In the genomic region with DNA sequence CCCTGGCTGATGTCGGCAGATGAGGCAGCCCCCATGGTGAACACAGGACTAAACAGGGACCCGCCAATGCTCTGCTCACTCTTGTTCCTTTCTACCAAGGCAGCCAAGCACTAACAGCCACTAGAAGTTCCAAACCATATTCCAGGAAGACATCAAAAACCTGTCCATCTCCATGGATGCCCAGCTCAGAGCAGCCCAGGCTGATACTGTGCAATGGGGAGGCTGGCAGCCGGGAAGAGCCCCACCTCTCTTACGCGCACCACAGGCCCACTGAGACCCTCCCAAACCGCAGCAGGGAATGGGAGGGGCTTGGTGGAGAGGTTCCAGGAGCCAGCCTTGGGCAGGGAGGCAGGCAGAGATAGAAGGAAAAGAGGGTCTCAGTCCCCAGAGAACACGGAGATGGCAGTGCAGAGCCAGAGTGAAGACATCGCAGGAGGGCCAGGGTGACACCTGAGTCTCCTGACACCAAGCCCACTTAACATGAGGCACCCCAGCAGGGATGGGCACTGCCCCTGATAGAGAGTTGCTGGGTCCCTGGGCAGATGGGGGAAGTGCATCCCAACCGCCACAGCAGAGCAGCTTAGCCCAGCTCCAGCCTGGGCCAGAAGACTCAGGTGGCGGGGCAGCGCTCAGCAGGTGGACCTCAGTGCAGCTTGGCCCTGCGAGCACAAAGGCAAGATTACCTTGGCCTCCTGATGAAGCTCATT, we compare ENCODE assay signal across 8 cellular contexts. TPM values are rescaled to one million over a fixed set of nuclear protein-coding genes. Genes with fewer than 3 reads are reported as not detected.
A peak's percentile ranks its signal among the peaks of the same experiment; 100 is the strongest.
DNase-seq lines count a peak whose midpoint lies in the region; ATAC-seq and TF ChIP-seq lines count a peak whose summit lies in the region.

No MANE protein-coding gene starts in this region.

- peaks cover 0 to 39% of the 10 kb centered on the region in 2 donors for H3K4me1 ChIP-seq in right atrium auricular region
- H3K4me1 ChIP-seq in spleen: peaks cover 30 to 91% (median 86%) of the 10 kb centered on the region in 6 donors

- TF ChIP-seq POLR2A in spleen (IDR thresholded peaks at IDR 0.05): no peak

- CTCF ChIA-PET in activated CD4-positive, alpha-beta memory T cell treated with anti-CD3 and anti-CD28 coated beads for 36 hours (lab: Charles Lee): interaction anchor here (0.6 kb wide), 1 partner anchor 251 kb away, joined by 5 read pairs; no protein-coding TSS in a partner anchor
- CTCF ChIA-PET in activated CD4-positive, alpha-beta memory T cell treated with anti-CD3 and anti-CD28 coated beads, Interleukin-2, amount 10 ng/mL, durations not matched to agents 7 days and 5 days (lab: Charles Lee): no interaction called here
- CTCF ChIA-PET in WTC11 (lab: Charles Lee): interaction anchor here (0.6 to 2.2 kb wide), 5 partner anchors 9 to 81 kb away, joined by 4 to 6 read pairs (median 5); no protein-coding TSS in a partner anchor

- H3K27me3 Mint-ChIP-seq in activated CD4-positive, alpha-beta memory T cell treated with anti-CD3 and anti-CD28 coated beads for 36 hours: no peaks in the 10 kb centered on the region
- H3K27me3 Mint-ChIP-seq in activated CD4-positive, alpha-beta memory T cell treated with anti-CD3 and anti-CD28 coated beads, Interleukin-2, amount 10 ng/mL, durations not matched to agents 7 days and 5 days: peaks cover 5% of the 10 kb centered on the region
- peaks cover 6% of the 10 kb centered on the region for H3K27me3 Mint-ChIP-seq in WTC11 (ENCODE audit: low read depth)

- POLR2A ChIA-PET in activated CD4-positive, alpha-beta memory T cell treated with anti-CD3 and anti-CD28 coated beads for 36 hours (lab: Charles Lee): no interaction called here
- POLR2A ChIA-PET in activated CD4-positive, alpha-beta memory T cell treated with anti-CD3 and anti-CD28 coated beads, Interleukin-2, amount 10 ng/mL, durations not matched to agents 7 days and 5 days (lab: Charles Lee): no interaction called here
- POLR2A ChIA-PET in WTC11 (lab: Charles Lee): no interaction called here

- peaks cover 37% of the 10 kb centered on the region for H3K4me1 Mint-ChIP-seq in activated CD4-positive, alpha-beta memory T cell treated with anti-CD3 and anti-CD28 coated beads for 36 hours (ENCODE audit: low read depth)
- H3K4me1 Mint-ChIP-seq in activated CD4-positive, alpha-beta memory T cell treated with anti-CD3 and anti-CD28 coated beads, Interleukin-2, amount 10 ng/mL, durations not matched to agents 7 days and 5 days: peaks cover 13% of the 10 kb centered on the region
- H3K4me1 Mint-ChIP-seq in WTC11: peaks cover 41% of the 10 kb centered on the region

- no peak overlapping the region for H3K4me3 Mint-ChIP-seq in activated CD4-positive, alpha-beta memory T cell treated with anti-CD3 and anti-CD28 coated beads for 36 hours
- no peak overlapping the region for H3K4me3 Mint-ChIP-seq in activated CD4-positive, alpha-beta memory T cell treated with anti-CD3 and anti-CD28 coated beads, Interleukin-2, amount 10 ng/mL, durations not matched to agents 7 days and 5 days
- H3K4me3 Mint-ChIP-seq in WTC11: peak overlapping the region; percentile 51

- H3K36me3 ChIP-seq in right atrium auricular region (no peaks in the 10 kb centered on the region), spleen (peaks cover 0 to 29% (median 0%) of the 10 kb centered on the region in 6 donors)

- peak; percentile 6 for DNase-seq in activated CD4-positive, alpha-beta memory T cell treated with anti-CD3 and anti-CD28 coated beads for 36 hours
- no peak for DNase-seq in activated CD4-positive, alpha-beta memory T cell treated with anti-CD3 and anti-CD28 coated beads, Interleukin-2, amount 10 ng/mL, durations not matched to agents 7 days and 5 days
- DNase-seq in WTC11 (ENCODE audit: low spot score): no peak
- peak; percentile 48 for DNase-seq in right atrium auricular region (ENCODE audit: low spot score)
- no peak for DNase-seq in spleen
- no peak for DNase-seq in NCI-H774 (lab: John Stamatoyannopoulos, UW)
- DNase-seq in NCI-H2107 (lab: John Stamatoyannopoulos, UW): no peak
- no peak for DNase-seq in NAMALWA (ENCODE audit: low spot score)

- H3K27ac ChIP-seq in right atrium auricular region: no peak overlapping the region
- H3K27ac ChIP-seq in spleen: peak overlapping the region in 4 of 8 donors; percentile 2 to 70 (median 11)

- TF ChIP-seq CTCF in WTC11 (IDR thresholded peaks at IDR 0.05) (no peak), right atrium auricular region (IDR thresholded peaks at IDR 0.05) (no peak), spleen (IDR thresholded peaks at IDR 0.05 in 8 of 11, conservative IDR thresholded peaks at IDR 0.05 in 3 of 11) (no peak)

- H3K9me3 ChIP-seq in right atrium auricular region (no peaks in the 10 kb centered on the region), spleen (no peaks in the 10 kb centered on the region)

- intact Hi-C loops in activated CD4-positive, alpha-beta memory T cell treated with anti-CD3 and anti-CD28 coated beads for 36 hours (cut with micrococcal nuclease): loop anchor here (5.0 kb wide), 2 partner anchors 138 to 288 kb away; partner anchors contain the start of gene SAP130
- intact Hi-C loops in spleen (cut with DNase I; ENCODE audit: low total_unique reads): loop anchor here (10.0 kb wide), 1 partner anchor 1530 kb away; no protein-coding TSS in a partner anchor

- H3K27me3 ChIP-seq in right atrium auricular region (no peaks in the 10 kb centered on the region), spleen (replicated peaks in 1 of 7) (peaks cover 0 to 20% (median 0%) of the 10 kb centered on the region in 7 donors)

- H3K36me3 Mint-ChIP-seq in activated CD4-positive, alpha-beta memory T cell treated with anti-CD3 and anti-CD28 coated beads for 36 hours: no peaks in the 10 kb centered on the region
- H3K36me3 Mint-ChIP-seq in activated CD4-positive, alpha-beta memory T cell treated with anti-CD3 and anti-CD28 coated beads, Interleukin-2, amount 10 ng/mL, durations not matched to agents 7 days and 5 days (ENCODE audit: low read depth): no peaks in the 10 kb centered on the region
- H3K36me3 Mint-ChIP-seq in WTC11: 0 out of 2 replicates have a peak, but pooled peaks cover 5% of the 10 kb centered on the region

- H3K4me3 ChIP-seq in right atrium auricular region: no peak overlapping the region
- peak overlapping the region; percentile 1 to 94 (median 83) for H3K4me3 ChIP-seq in spleen

- no peak overlapping the region for H3K27ac Mint-ChIP-seq in activated CD4-positive, alpha-beta memory T cell treated with anti-CD3 and anti-CD28 coated beads for 36 hours
- H3K27ac Mint-ChIP-seq in activated CD4-positive, alpha-beta memory T cell treated with anti-CD3 and anti-CD28 coated beads, Interleukin-2, amount 10 ng/mL, durations not matched to agents 7 days and 5 days: no peak overlapping the region
- H3K27ac Mint-ChIP-seq in WTC11: peak overlapping the region; percentile 68; the same call in 1 of the 2 replicates

- no peaks in the 10 kb centered on the region for H3K9me3 Mint-ChIP-seq in activated CD4-positive, alpha-beta memory T cell treated with anti-CD3 and anti-CD28 coated beads for 36 hours
- no peaks in the 10 kb centered on the region for H3K9me3 Mint-ChIP-seq in activated CD4-positive, alpha-beta memory T cell treated with anti-CD3 and anti-CD28 coated beads, Interleukin-2, amount 10 ng/mL, durations not matched to agents 7 days and 5 days
- H3K9me3 Mint-ChIP-seq in WTC11: no peaks in the 10 kb centered on the region

- ATAC-seq in WTC11: no peak

- WGBS in spleen, 5 donors: 69 to 82% (median 78%) methylated on average over 12 of the region's 12 CpGs

TF ChIP-seq in WTC11, 78 proteins besides CTCF, POLR2A, EP300 and RAD21 (continues in another document):
- TF ChIP-seq MLX (CRISPR knock-in tag; IDR thresholded peaks at IDR 0.05) (no peak), NFATC4 (CRISPR knock-in tag; IDR thresholded peaks at IDR 0.05) (no peak)
- TF ChIP-seq, protein P1, sequence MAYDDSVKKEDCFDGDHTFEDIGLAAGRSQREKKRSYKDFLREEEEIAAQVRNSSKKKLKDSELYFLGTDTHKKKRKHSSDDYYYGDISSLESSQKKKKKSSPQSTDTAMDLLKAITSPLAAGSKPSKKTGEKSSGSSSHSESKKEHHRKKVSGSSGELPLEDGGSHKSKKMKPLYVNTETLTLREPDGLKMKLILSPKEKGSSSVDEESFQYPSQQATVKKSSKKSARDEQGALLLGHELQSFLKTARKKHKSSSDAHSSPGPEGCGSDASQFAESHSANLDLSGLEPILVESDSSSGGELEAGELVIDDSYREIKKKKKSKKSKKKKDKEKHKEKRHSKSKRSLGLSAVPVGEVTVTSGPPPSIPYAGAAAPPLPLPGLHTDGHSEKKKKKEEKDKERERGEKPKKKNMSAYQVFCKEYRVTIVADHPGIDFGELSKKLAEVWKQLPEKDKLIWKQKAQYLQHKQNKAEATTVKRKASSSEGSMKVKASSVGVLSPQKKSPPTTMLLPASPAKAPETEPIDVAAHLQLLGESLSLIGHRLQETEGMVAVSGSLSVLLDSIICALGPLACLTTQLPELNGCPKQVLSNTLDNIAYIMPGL (CRISPR knock-in tag; IDR thresholded peaks at IDR 0.05): no peak

RNA-seq across cellular contexts. Expression of gene HS6ST1, which starts 3.4 kb away (rescaled TPM):
- total RNA-seq in activated CD4-positive, alpha-beta memory T cell treated with anti-CD3 and anti-CD28 coated beads for 36 hours: 1 to 10 TPM; 9.1 to 9.6 TPM
- total RNA-seq in activated CD4-positive, alpha-beta memory T cell treated with anti-CD3 and anti-CD28 coated beads, Interleukin-2, amount 10 ng/mL, durations not matched to agents 7 days and 5 days: 1 to 10 TPM; 6.2 to 6.8 TPM
- 50.3 to 55.5 TPM (median 55.1 TPM) in 3 replicates for total RNA-seq in WTC11 (2021)
- 10 to 100 TPM; 19.0 to 25.8 TPM for total RNA-seq in right atrium auricular region
- 10 to 100 TPM; 52.2 to 99.5 (median 66.7) TPM for total RNA-seq in spleen
- polyA plus RNA-seq in spleen: 10 to 100 TPM in 1 of 3 donors, 1 to 10 TPM in 2; 7.2 to 24.7 (median 9.2) TPM

Comparison
In these comparisons a context has a peak if more than half of its experiments do, and no peak if none do; other contexts are left out.
1. DNase-seq: peak in activated CD4-positive, alpha-beta memory T cell treated with anti-CD3 and anti-CD28 coated beads for 36 hours (single experiment) and right atrium auricular region (single experiment); none in activated CD4-positive, alpha-beta memory T cell treated with anti-CD3 and anti-CD28 coated beads, Interleukin-2, amount 10 ng/mL, durations not matched to agents 7 days and 5 days (single experiment), WTC11 (single experiment), spleen (single experiment), NCI-H774 (single experiment), NCI-H2107 (single experiment) and NAMALWA (single experiment).
2. H3K4me3 ChIP-seq: peak in spleen (8 of 8); none in right atrium auricular region (0 of 2).